ENCODE assay signal across 19 cellular contexts in the genomic region with DNA sequence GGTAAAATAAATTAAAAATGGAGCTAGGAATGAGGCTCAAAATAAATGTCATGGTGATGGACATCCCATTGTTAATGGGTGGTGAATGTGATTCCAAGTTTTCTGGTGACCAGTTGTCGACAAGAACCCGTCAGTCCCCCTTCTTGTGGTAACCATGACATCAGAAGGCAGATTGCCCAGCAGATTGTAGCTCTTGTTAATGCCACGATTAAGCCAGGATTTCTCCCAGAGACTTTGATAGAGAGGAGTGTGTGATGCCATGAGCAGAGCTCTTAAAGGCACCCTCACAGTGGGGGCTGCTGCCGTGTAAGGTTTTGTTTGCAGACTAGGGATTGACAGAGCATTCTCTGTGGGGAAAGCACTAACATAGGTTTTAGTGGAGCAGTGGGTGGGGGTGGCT. TPM values are rescaled to one million over a fixed set of nuclear protein-coding genes. Genes with fewer than 3 reads are reported as not detected.
DNase-seq lines count a peak whose midpoint lies in the region; ATAC-seq and TF ChIP-seq lines count a peak whose summit lies in the region.
"Had no signal": no experiment of that assay in that cellular context is flagged by ENCODE, and none has a peak within 500 bp of the region (broad histone marks: within the 10 kb centered on the region; RNA-seq: fewer than 3 reads in every experiment).

No MANE protein-coding gene starts in this region.

- intact Hi-C loops in activated CD8-positive, alpha-beta T cell treated with anti-CD3 and anti-CD28 coated beads for 36 hours (cut with micrococcal nuclease): no loop called here

- DNase-seq in Ammon's horn (ENCODE audit: low spot score): peak; percentile 27
- DNase-seq in D341Med (ENCODE audit: low spot score): peak; percentile 76
- peak; percentile 99 to 100 for DNase-seq in NCI-H524 (lab: John Stamatoyannopoulos, UW)
- DNase-seq in activated CD8-positive, alpha-beta T cell treated with anti-CD3 and anti-CD28 coated beads for 36 hours: no peak
- no peak for DNase-seq in right atrium auricular region (ENCODE audit: low spot score)
- no peak for DNase-seq in GM03348 (ENCODE audit: low spot score)
- DNase-seq: ACHN; AML-193; CD4-positive, CD25-positive, alpha-beta regulatory T cell; HFFc6; NCI-H187; NCI-H2171; NCI-H510A treated with DMSO at 0.1 percent for 48 hours; PC-3 had no signal

- H3K27me3 ChIP-seq in right atrium auricular region: no peaks in the 10 kb centered on the region
- H3K27me3 ChIP-seq: SJSA1 had no signal

- H3K4me3 ChIP-seq in right atrium auricular region: no peak overlapping the region
- H3K4me3 ChIP-seq: SJSA1 had no signal

- no peaks in the 10 kb centered on the region for H3K9me3 Mint-ChIP-seq in brain
- H3K9me3 Mint-ChIP-seq in activated CD8-positive, alpha-beta T cell treated with anti-CD3 and anti-CD28 coated beads for 36 hours: no peaks in the 10 kb centered on the region
- H3K9me3 Mint-ChIP-seq: CD4-positive, CD25-positive, alpha-beta regulatory T cell; HFFc6; T-helper 2 cell treated with Interferon-gamma antibody and Interleukin-4, amounts not matched to agents 5 μg/mL and 100 μg/mL, for 36 hours had no signal

- H3K36me3 ChIP-seq in right atrium auricular region: no peaks in the 10 kb centered on the region
- H3K36me3 ChIP-seq: SJSA1 had no signal

- peaks cover 4% of the 10 kb centered on the region for H3K27me3 Mint-ChIP-seq in brain
- H3K27me3 Mint-ChIP-seq in activated CD8-positive, alpha-beta T cell treated with anti-CD3 and anti-CD28 coated beads for 36 hours: peaks cover 19% of the 10 kb centered on the region

- H3K27ac Mint-ChIP-seq in brain: peak overlapping the region; percentile 59 to 97 (median 96)
- no peak overlapping the region for H3K27ac Mint-ChIP-seq in activated CD8-positive, alpha-beta T cell treated with anti-CD3 and anti-CD28 coated beads for 36 hours
- H3K27ac Mint-ChIP-seq: HFFc6; T-helper 2 cell treated with Interferon-gamma antibody and Interleukin-4, amounts not matched to agents 5 μg/mL and 100 μg/mL, for 36 hours had no signal

- peaks cover 40% of the 10 kb centered on the region for H3K4me1 Mint-ChIP-seq in brain
- no peaks in the 10 kb centered on the region for H3K4me1 Mint-ChIP-seq in activated CD8-positive, alpha-beta T cell treated with anti-CD3 and anti-CD28 coated beads for 36 hours (ENCODE audit: low read depth)
- H3K4me1 Mint-ChIP-seq: CD4-positive, CD25-positive, alpha-beta regulatory T cell had no signal

- H3K4me3 Mint-ChIP-seq in brain: peak overlapping the region; percentile 22 to 65 (median 54)
- no peak overlapping the region for H3K4me3 Mint-ChIP-seq in activated CD8-positive, alpha-beta T cell treated with anti-CD3 and anti-CD28 coated beads for 36 hours
- H3K4me3 Mint-ChIP-seq: CD4-positive, CD25-positive, alpha-beta regulatory T cell; HFFc6; T-helper 2 cell treated with Interferon-gamma antibody and Interleukin-4, amounts not matched to agents 5 μg/mL and 100 μg/mL, for 36 hours had no signal

- CTCF ChIA-PET in activated CD8-positive, alpha-beta T cell treated with anti-CD3 and anti-CD28 coated beads for 36 hours (lab: Charles Lee): interaction anchor here (1.6 kb wide), 1 partner anchor 42 kb away, joined by 3 read pairs; no protein-coding TSS in a partner anchor

- no peaks in the 10 kb centered on the region for H3K4me1 ChIP-seq in right atrium auricular region
- H3K4me1 ChIP-seq: SJSA1 had no signal

- ATAC-seq in activated CD8-positive, alpha-beta T cell treated with anti-CD3 and anti-CD28 coated beads for 36 hours: no peak
- ATAC-seq: PC-3 had no signal

- no peaks in the 10 kb centered on the region for H3K9me3 ChIP-seq in right atrium auricular region
- H3K9me3 ChIP-seq: SJSA1 had no signal

- H3K36me3 Mint-ChIP-seq in brain: no peaks in the 10 kb centered on the region
- H3K36me3 Mint-ChIP-seq in activated CD8-positive, alpha-beta T cell treated with anti-CD3 and anti-CD28 coated beads for 36 hours (ENCODE audit: low read depth): no peaks in the 10 kb centered on the region
- H3K36me3 Mint-ChIP-seq: CD4-positive, CD25-positive, alpha-beta regulatory T cell had no signal

- no peak overlapping the region for H3K27ac ChIP-seq in right atrium auricular region
- H3K27ac ChIP-seq: KMS-11, SJSA1 had no signal

- no peak for TF ChIP-seq CTCF in brain (conservative IDR thresholded peaks at IDR 0.05)
- no peak for TF ChIP-seq CTCF in activated CD8-positive, alpha-beta T cell treated with anti-CD3 and anti-CD28 coated beads for 36 hours (IDR thresholded peaks at IDR 0.05)
- TF ChIP-seq CTCF in right atrium auricular region (IDR thresholded peaks at IDR 0.05): no peak

- POLR2A ChIA-PET in activated CD8-positive, alpha-beta T cell treated with anti-CD3 and anti-CD28 coated beads for 36 hours (lab: Charles Lee): no interaction called here

RNA-seq across cellular contexts. Expression of gene ASPG, which starts 50.2 kb away (rescaled TPM):
- polyA plus RNA-seq in brain (ENCODE audit: insufficient read depth, low read depth, low replicate concordance): not detected
- total RNA-seq in activated CD8-positive, alpha-beta T cell treated with anti-CD3 and anti-CD28 coated beads for 36 hours: not detected
- 100 to 1,000 TPM in 1 of 2 donors, 10 to 100 TPM in 1; 78.5 to 161 TPM for total RNA-seq in right atrium auricular region
- total RNA-seq: CD4-positive, CD25-positive, alpha-beta regulatory T cell; HFFc6; M059J; SJSA1 had no signal
- polyA plus RNA-seq: CD4-positive, CD25-positive, alpha-beta regulatory T cell had no signal

Comparison
In these comparisons a context has a peak if more than half of its experiments do, and no peak if none do; other contexts are left out.
1. DNase-seq: peak in Ammon's horn (single experiment), D341Med (single experiment) and NCI-H524 (2 of 2); none in activated CD8-positive, alpha-beta T cell treated with anti-CD3 and anti-CD28 coated beads for 36 hours (single experiment), right atrium auricular region (single experiment) and GM03348 (single experiment).
2. RNA of gene ASPG, which starts 50.2 kb away (total RNA-seq): 78.5 to 161 TPM in right atrium auricular region; not detected in activated CD8-positive, alpha-beta T cell treated with anti-CD3 and anti-CD28 coated beads for 36 hours; every median in the first group is over 10 times any median in the second.